In genomic region chrX:50381729-50382415, GRCh38 we compare ENCODE assay signal across 8 cellular contexts.
"Had no signal": no experiment of that assay in that cellular context is flagged by ENCODE, and none has a peak within 500 bp of the region (broad histone marks: within the 10 kb centered on the region; RNA-seq: fewer than 3 reads in every experiment).

No MANE protein-coding gene starts in this region.

- DNase-seq: GDM1, GF-D8 had no signal

- H3K4me3 ChIP-seq: GM12878 had no signal

- FAIRE-seq: G401.6, GM12878, GM12891, GM12892, GM18507, GM19239 had no signal

- ATAC-seq: GM12878 had no signal
